29 cellular contexts compared by ENCODE assay signal in the genomic region with DNA sequence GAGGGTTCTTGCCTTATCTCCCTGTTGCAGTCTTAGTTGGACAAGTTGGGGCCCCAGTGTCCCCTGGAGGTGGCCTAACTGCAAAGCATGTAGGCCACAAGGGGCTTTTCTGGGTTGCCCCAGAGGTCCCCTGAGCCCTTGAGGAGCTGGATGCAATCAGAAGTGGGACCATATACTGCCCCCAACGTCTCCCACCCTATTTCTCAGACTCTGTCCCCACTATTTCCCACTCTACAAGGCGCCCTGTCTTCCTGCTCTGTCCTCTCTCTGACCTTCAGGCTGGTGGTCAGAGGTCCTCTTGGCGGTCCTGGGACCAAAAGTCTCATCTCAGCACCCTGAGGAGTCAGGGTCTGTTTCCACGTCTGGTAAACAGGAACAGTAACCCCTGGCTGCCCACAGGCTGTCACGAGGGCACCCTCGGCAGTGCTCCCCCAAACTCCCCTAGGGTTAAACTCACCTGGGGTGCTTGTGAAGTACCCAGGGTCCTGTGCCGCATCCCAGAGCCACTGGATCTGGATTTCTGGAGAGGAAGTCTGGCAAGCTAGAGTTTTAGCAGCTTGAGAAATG. TPM values are rescaled to one million over a fixed set of nuclear protein-coding genes. Genes with fewer than 3 reads are reported as not detected.
A peak's percentile ranks its signal among the peaks of the same experiment; 100 is the strongest.
DNase-seq lines count a peak whose midpoint lies in the region; ATAC-seq, FAIRE-seq and TF ChIP-seq lines count a peak whose summit lies in the region.
"Had no signal": no experiment of that assay in that cellular context is flagged by ENCODE, and none has a peak within 500 bp of the region (broad histone marks: within the 10 kb centered on the region; RNA-seq: fewer than 3 reads in every experiment).

No MANE protein-coding gene starts in this region.

- FAIRE-seq in K562 (lab: Jason Lieb, UNC): no peak
- FAIRE-seq: GM12892 had no signal

- peak overlapping the region; percentile 49; the same call in 1 of the 2 replicates for H2AFZ ChIP-seq in K562 (ENCODE audit: low read depth, low read length)
- H2AFZ ChIP-seq in mammary epithelial cell (ENCODE audit: low read depth, low read length): no peak overlapping the region
- H2AFZ ChIP-seq: GM23338 had no signal

- dilution Hi-C loops in mammary epithelial cell (cut with HindIII; ENCODE audit: low sequenced_read_pairs): no loop called here

- POLR2A ChIA-PET in K562 (lab: Yijun Ruan, JAX) (interaction anchor here (0.7 kb wide), 1 partner anchor 257 kb away, joined by 3 read pairs; no protein-coding TSS in a partner anchor), MCF 10A (lab: Yijun Ruan, JAX) (interaction anchor here (1.7 kb wide), 1 partner anchor 58 kb away, joined by 4 read pairs; no protein-coding TSS in a partner anchor)

- peaks cover 11% of the 10 kb centered on the region for H3K4me1 Mint-ChIP-seq in MCF 10A (ENCODE audit: insufficient read depth, unreplicated experiment)
- H3K4me1 Mint-ChIP-seq: CD14-positive monocyte; CD8-positive, alpha-beta memory T cell; GM23338 had no signal

- peak overlapping the region in 9 of 11 experiments; percentile 37 to 79 (median 69); a peak in 20 of 22 replicates for H3K4me2 ChIP-seq in BLaER1 treated with 17β-estradiol and CSF1 and Interleukin-3, amounts not matched to agents 10 nM and 100 nM
- no peak overlapping the region for H3K4me2 ChIP-seq in K562 (ENCODE audit: insufficient read depth, low read length)
- H3K4me2 ChIP-seq in mammary epithelial cell (ENCODE audit: insufficient read depth, low read depth, low read length): no peak overlapping the region
- H3K4me2 ChIP-seq: GM23338, KMS-11, SK-N-SH had no signal

- WGBS in K562 (ENCODE audit: insufficient coverage, low coverage, missing lambda C conversion rate): 13% methylated on average over 7 of the region's 7 CpGs
- WGBS in esophagus squamous epithelium, 2 donors: 45 to 75% methylated on average over 4 to 7 of the region's 7 CpGs
- WGBS in mammary epithelial cell (ENCODE audit: low coverage, missing lambda C conversion rate): 56% methylated on average over 2 of the region's 7 CpGs

- no peaks in the 10 kb centered on the region for H3K9me1 ChIP-seq in K562 (ENCODE audit: control insufficient read depth, insufficient read depth, low read length)

- BruUV-seq in K562 (replicated peaks; lab: Mats Ljungman, UMichigan) (no TSS peak), mammary epithelial cell (replicated peaks; lab: Mats Ljungman, UMichigan) (no TSS peak), MCF 10A (replicated peaks; lab: Mats Ljungman, UMichigan) (no TSS peak)

- no peak for TF ChIP-seq POLR2A in K562 (conservative IDR thresholded peaks at IDR 0.05)
- no peak for TF ChIP-seq POLR2A in esophagus squamous epithelium (IDR thresholded peaks at IDR 0.05)

- no peak overlapping the region for H3K27ac Mint-ChIP-seq in MCF 10A (ENCODE audit: low read depth, unreplicated experiment)
- H3K27ac Mint-ChIP-seq: HFFc6 had no signal

- H3K4me3 Mint-ChIP-seq in MCF 10A (ENCODE audit: unreplicated experiment): no peak overlapping the region
- H3K4me3 Mint-ChIP-seq: CD14-positive monocyte, GM23338, HFFc6 had no signal

- H3K4me1 ChIP-seq in BLaER1 treated with 17β-estradiol and CSF1 and Interleukin-3, amounts not matched to agents 10 nM and 100 nM: peaks cover 8 to 25% (median 17%) of the 10 kb centered on the region in 10 experiments; a peak in 18 of 20 replicates
- H3K4me1 ChIP-seq in K562 (replicated peaks in 1 of 2; ENCODE audit: control insufficient read depth in 2 of 2, insufficient read depth in 2 of 2, low read length in 2 of 2): peaks cover 4 to 7% of the 10 kb centered on the region in 2 experiments; a peak in 3 of 5 replicates
- H3K4me1 ChIP-seq in esophagus squamous epithelium: peaks cover 20 to 48% (median 35%) of the 10 kb centered on the region in 3 donors
- H3K4me1 ChIP-seq in mammary epithelial cell (ENCODE audit: insufficient read depth, low read length): peaks cover 22% of the 10 kb centered on the region
- H3K4me1 ChIP-seq in tibial artery: no peaks in the 10 kb centered on the region
- H3K4me1 ChIP-seq: HAP-1, Peyer's patch had no signal

- H3K9me3 Mint-ChIP-seq in MCF 10A (ENCODE audit: unreplicated experiment): no peaks in the 10 kb centered on the region
- H3K9me3 Mint-ChIP-seq: CD14-positive monocyte; CD8-positive, alpha-beta memory T cell; GM23338; HFFc6 had no signal

- H3K27me3 Mint-ChIP-seq in MCF 10A (ENCODE audit: insufficient read depth, unreplicated experiment): peaks cover under 1% of the 10 kb centered on the region

- no peak overlapping the region for H3K4me3 ChIP-seq in BLaER1 treated with 17β-estradiol and CSF1 and Interleukin-3, amounts not matched to agents 10 nM and 100 nM
- H3K4me3 ChIP-seq in K562: no peak overlapping the region
- no peak overlapping the region for H3K4me3 ChIP-seq in esophagus squamous epithelium
- H3K4me3 ChIP-seq in mammary epithelial cell (replicated peaks in 1 of 3; ENCODE audit: insufficient read depth in 1 of 3, low read depth in 2 of 3, low read length in 3 of 3): no peak overlapping the region
- H3K4me3 ChIP-seq in tibial artery: no peak overlapping the region
- H3K4me3 ChIP-seq: GM23338, HAP-1, Peyer's patch had no signal

- H3K9me3 ChIP-seq in BLaER1 treated with 17β-estradiol and CSF1 and Interleukin-3, amounts not matched to agents 10 nM and 100 nM (replicated peaks in 1 of 11): no peaks in the 10 kb centered on the region
- H3K9me3 ChIP-seq in K562 (replicated peaks; ENCODE audit: control insufficient read depth, insufficient read depth, low read depth, low read length): no peaks in the 10 kb centered on the region
- no peaks in the 10 kb centered on the region for H3K9me3 ChIP-seq in esophagus squamous epithelium
- no peaks in the 10 kb centered on the region for H3K9me3 ChIP-seq in mammary epithelial cell (replicated peaks; ENCODE audit: insufficient read depth, low read length)
- H3K9me3 ChIP-seq in tibial artery: no peaks in the 10 kb centered on the region
- H3K9me3 ChIP-seq: HAP-1, Peyer's patch, SK-N-SH had no signal

- H3K36me3 ChIP-seq in BLaER1 treated with 17β-estradiol and CSF1 and Interleukin-3, amounts not matched to agents 10 nM and 100 nM: no peaks in the 10 kb centered on the region
- no peaks in the 10 kb centered on the region for H3K36me3 ChIP-seq in K562 (ENCODE audit: control insufficient read depth, insufficient read depth, low read length)
- no peaks in the 10 kb centered on the region for H3K36me3 ChIP-seq in esophagus squamous epithelium
- no peaks in the 10 kb centered on the region for H3K36me3 ChIP-seq in mammary epithelial cell (ENCODE audit: insufficient read depth, low read length)
- no peaks in the 10 kb centered on the region for H3K36me3 ChIP-seq in tibial artery
- H3K36me3 ChIP-seq: HAP-1, Peyer's patch had no signal

- TF ChIP-seq CTCF in K562 (IDR thresholded peaks at IDR 0.05 in 2 of 3, conservative IDR thresholded peaks at IDR 0.05 in 1 of 3; ENCODE audit: insufficient read depth in 2 of 3, low read depth in 1 of 3, low read length in 3 of 3) (no peak), esophagus squamous epithelium (IDR thresholded peaks at IDR 0.05) (no peak), mammary epithelial cell (conservative IDR thresholded peaks at IDR 0.05 in 1 of 2, IDR thresholded peaks at IDR 0.05 in 1 of 2; ENCODE audit: extremely low read depth in 1 of 2, insufficient read depth in 1 of 2, low read depth in 1 of 2, low read length in 2 of 2) (no peak), tibial artery (IDR thresholded peaks at IDR 0.05) (no peak), MCF 10A (IDR thresholded peaks at IDR 0.05; ENCODE audit: unreplicated experiment) (no peak)

- H3K9ac ChIP-seq in BLaER1 treated with 17β-estradiol and CSF1 and Interleukin-3, amounts not matched to agents 10 nM and 100 nM: peak overlapping the region in 4 of 11 experiments; percentile 8 to 38 (median 31); a peak in 5 of 22 replicates
- no peak overlapping the region; a peak in 1 of 4 replicates for H3K9ac ChIP-seq in K562 (ENCODE audit: insufficient read depth in 1 of 2, low read depth in 2 of 2, low read length in 2 of 2)
- no peak overlapping the region for H3K9ac ChIP-seq in mammary epithelial cell (ENCODE audit: insufficient read depth, low read length)
- H3K9ac ChIP-seq: KMS-11, SK-N-SH had no signal

- no peak for TF ChIP-seq RAD21 in K562 (CRISPR knock-in tag; conservative IDR thresholded peaks at IDR 0.05 in 1 of 2, IDR thresholded peaks at IDR 0.05 in 1 of 2)

- H3K27me3 ChIP-seq in BLaER1 treated with 17β-estradiol and CSF1 and Interleukin-3, amounts not matched to agents 10 nM and 100 nM: no peaks in the 10 kb centered on the region
- peaks cover 1 to 2% of the 10 kb centered on the region in 2 experiments; a peak in 1 of 5 replicates for H3K27me3 ChIP-seq in K562 (ENCODE audit: control insufficient read depth in 2 of 2, insufficient read depth in 2 of 2, low read length in 2 of 2)
- no peaks in the 10 kb centered on the region for H3K27me3 ChIP-seq in esophagus squamous epithelium
- no peaks in the 10 kb centered on the region for H3K27me3 ChIP-seq in mammary epithelial cell (ENCODE audit: insufficient read depth, low read length)
- no peaks in the 10 kb centered on the region for H3K27me3 ChIP-seq in tibial artery
- H3K27me3 ChIP-seq: Peyer's patch had no signal

- CTCF ChIA-PET in K562 (lab: Yijun Ruan, JAX; ENCODE audit: low intra/inter-chr PET ratio): interaction anchor here (0.6 kb wide), 1 partner anchor 422 kb away, joined by 3 read pairs; no protein-coding TSS in a partner anchor
- CTCF ChIA-PET in mammary epithelial cell (lab: Charles Lee; ENCODE audit: low non-redundant PET): no interaction called here
- CTCF ChIA-PET in MCF 10A (lab: Yijun Ruan, JAX): interaction anchor here (0.6 to 20.7 kb wide), 10 partner anchors 13 to 262 kb away, joined by 3 to 808 read pairs (median 6); partner anchors contain the start of genes KCNC4 and LAMTOR5

- intact Hi-C loops in K562 (cut with micrococcal nuclease) (loop anchor here (10.0 kb wide), 1 partner anchor 411 kb away; no protein-coding TSS in a partner anchor), esophagus squamous epithelium (cut with DNase I) (no loop called here), posterior vena cava (cut with DNase I) (no loop called here), mammary epithelial cell (cut with micrococcal nuclease) (no loop called here), tibial artery (cut with DNase I; ENCODE audit: low total_unique reads) (no loop called here), MCF 10A (cut with micrococcal nuclease) (no loop called here)

- DNase-seq in K562 (ENCODE audit: extremely low read depth in 1 of 4, low spot score in 3 of 4): peak in 1 of 4 experiments; percentile 54
- DNase-seq in esophagus squamous epithelium (lab: John Stamatoyannopoulos, UW): no peak
- DNase-seq in posterior vena cava (ENCODE audit: low spot score): peak; percentile 64
- DNase-seq in mammary epithelial cell: no peak
- DNase-seq in tibial artery: no peak
- DNase-seq in MCF 10A (ENCODE audit: unreplicated experiment): no peak
- DNase-seq: Calu3; CD8-positive, alpha-beta memory T cell; DMS79 treated with DMSO at 0.1 percent for 48 hours; HFFc6; IMR-90; NCI-H1092 treated with DMSO at 0.1 percent for 48 hours; NCI-H1436; NCI-H187; NCI-H2081 treated with DMSO at 0.1 percent for 48 hours; NCI-H226; NCI-H510A; OCI-M1; Peyer's patch; SK-N-SH; SW 1271 had no signal

- H3K79me2 ChIP-seq in K562 (ENCODE audit: control insufficient read depth, insufficient read depth, low read length): no peaks in the 10 kb centered on the region
- H3K79me2 ChIP-seq in mammary epithelial cell (ENCODE audit: insufficient read depth, low read length): no peaks in the 10 kb centered on the region

- H4K20me1 ChIP-seq in BLaER1 treated with 17β-estradiol and CSF1 and Interleukin-3, amounts not matched to agents 10 nM and 100 nM: no peaks in the 10 kb centered on the region
- H4K20me1 ChIP-seq in K562 (replicated peaks; ENCODE audit: control insufficient read depth, insufficient read depth, low read length) (peaks cover 3% of the 10 kb centered on the region; the same call in 1 of the 2 replicates), mammary epithelial cell (ENCODE audit: insufficient read depth, low read length) (no peaks in the 10 kb centered on the region)

- H3K36me3 Mint-ChIP-seq in MCF 10A (ENCODE audit: insufficient read depth, unreplicated experiment): no peaks in the 10 kb centered on the region
- H3K36me3 Mint-ChIP-seq: CD14-positive monocyte; CD8-positive, alpha-beta memory T cell had no signal

- ATAC-seq in K562 (peak; percentile 61), GM21367 (IDR thresholded peaks at IDR 0.05; ENCODE audit: unreplicated experiment) (no peak)

- in situ Hi-C loops in K562 (cut with MboI): no loop called here
- in situ Hi-C loops in mammary epithelial cell (cut with MboI; ENCODE audit: low sequenced_read_pairs in 2 of 2): no loop called here

- no peak overlapping the region for H3K27ac ChIP-seq in BLaER1 treated with 17β-estradiol and CSF1 and Interleukin-3, amounts not matched to agents 10 nM and 100 nM
- H3K27ac ChIP-seq in K562 (ENCODE audit: extremely low read depth, low read depth, low read length): no peak overlapping the region
- H3K27ac ChIP-seq in esophagus squamous epithelium: peak overlapping the region; percentile 77 to 85 (median 80)
- H3K27ac ChIP-seq in mammary epithelial cell (ENCODE audit: insufficient read depth, low read depth, low read length): no peak overlapping the region
- no peak overlapping the region for H3K27ac ChIP-seq in tibial artery
- H3K27ac ChIP-seq: KMS-11, Peyer's patch had no signal

- TF ChIP-seq EP300 in K562 (IDR thresholded peaks at IDR 0.05; ENCODE audit: low read length): no peak

RNA-seq across cellular contexts. Expression of gene PROK1, which starts 14.9 kb away (rescaled TPM):
- total RNA-seq in K562 (2011; cell fraction: chromatin; rRNA removed; ENCODE audit: low replicate concordance): not detected in 2 replicates
- total RNA-seq in K562 (2011; cell fraction: nucleolus; rRNA removed): not detected in 2 replicates
- total RNA-seq in K562 (2011; cell fraction: nucleoplasm; rRNA removed): not detected in 2 replicates
- total RNA-seq in K562 (2014; rRNA removed): not detected in 2 replicates
- not detected in 2 replicates for total RNA-seq in K562 (2014; rRNA removed; fragmentation: Illumina TruSeq; extraction: Trizol)
- not detected in 2 replicates for total RNA-seq in K562 (2015; rRNA removed; fragmentation: Illumina TruSeq; extraction: Trizol)
- not detected in 2 replicates for total RNA-seq in K562 (2021)
- 0.09 TPM in 1 of 2 replicates, not detected in the other for polyA plus RNA-seq in K562 (2011; rRNA removed)
- polyA plus RNA-seq in K562 (2011; cell fraction: cytosol; rRNA removed): 0.04 and 0.16 TPM in 2 replicates
- 0.10 and 0.11 TPM in 2 replicates for polyA plus RNA-seq in K562 (2011; cell fraction: nucleus; rRNA removed)
- polyA plus RNA-seq in K562 (2012): not detected in 2 replicates
- not detected in 2 replicates for polyA plus RNA-seq in K562 (2014; fragmentation: Illumina TruSeq; extraction: Trizol)
- not detected for polyA plus RNA-seq in K562 (2014; fragmentation: Nextera tagmentation; extraction: Ambion mirVana)
- 0.15 TPM in 1 of 2 replicates, not detected in the other for polyA plus RNA-seq in K562 (2014; rRNA removed)
- not detected in 2 replicates for polyA minus RNA-seq in K562 (2011; rRNA and poly(A)+ RNA removed)
- polyA minus RNA-seq in K562 (2011; cell fraction: cytosol; rRNA and poly(A)+ RNA removed): not detected in 2 replicates
- polyA minus RNA-seq in K562 (2011; cell fraction: nucleus; rRNA and poly(A)+ RNA removed): not detected in 2 replicates
- 1 to 10 TPM in 1 of 4 donors, under 1 TPM in 1, not detected in 2; 0.35 to 2.3 TPM for total RNA-seq in esophagus squamous epithelium
- under 1 TPM in 1 of 2 donors, not detected in 1; 0.32 TPM for total RNA-seq in posterior vena cava
- total RNA-seq in mammary epithelial cell: not detected
- not detected for polyA plus RNA-seq in mammary epithelial cell
- polyA minus RNA-seq in mammary epithelial cell: not detected
- total RNA-seq in MCF 10A (2022): not detected in 2 replicates
- total RNA-seq: A673; Calu3; CD8-positive, alpha-beta memory T cell; GM23338; HFFc6; IMR-90; Peyer's patch had no signal
- polyA plus RNA-seq: CD14-positive monocyte; CD8-positive, alpha-beta memory T cell; GM23338; IMR-90; SK-N-SH had no signal

RNA-seq across cellular contexts. Expression of gene KCNA10, which starts 53.1 kb away (rescaled TPM):
- not detected in 2 replicates for total RNA-seq in K562 (2011; cell fraction: chromatin; rRNA removed; ENCODE audit: low replicate concordance)
- total RNA-seq in K562 (2011; cell fraction: nucleolus; rRNA removed): not detected in 2 replicates
- not detected in 2 replicates for total RNA-seq in K562 (2011; cell fraction: nucleoplasm; rRNA removed)
- not detected in 2 replicates for total RNA-seq in K562 (2014; rRNA removed)
- total RNA-seq in K562 (2014; rRNA removed; fragmentation: Illumina TruSeq; extraction: Trizol): not detected in 2 replicates
- total RNA-seq in K562 (2015; rRNA removed; fragmentation: Illumina TruSeq; extraction: Trizol): not detected in 2 replicates
- not detected in 2 replicates for total RNA-seq in K562 (2021)
- not detected in 2 replicates for polyA plus RNA-seq in K562 (2011; rRNA removed)
- polyA plus RNA-seq in K562 (2011; cell fraction: cytosol; rRNA removed): not detected in 2 replicates
- polyA plus RNA-seq in K562 (2011; cell fraction: nucleus; rRNA removed): not detected in 2 replicates
- not detected in 2 replicates for polyA plus RNA-seq in K562 (2012)
- polyA plus RNA-seq in K562 (2014; fragmentation: Illumina TruSeq; extraction: Trizol): not detected in 2 replicates
- polyA plus RNA-seq in K562 (2014; fragmentation: Nextera tagmentation; extraction: Ambion mirVana): not detected
- not detected in 2 replicates for polyA plus RNA-seq in K562 (2014; rRNA removed)
- not detected in 2 replicates for polyA minus RNA-seq in K562 (2011; rRNA and poly(A)+ RNA removed)
- not detected in 2 replicates for polyA minus RNA-seq in K562 (2011; cell fraction: cytosol; rRNA and poly(A)+ RNA removed)
- not detected in 2 replicates for polyA minus RNA-seq in K562 (2011; cell fraction: nucleus; rRNA and poly(A)+ RNA removed)
- not detected for total RNA-seq in esophagus squamous epithelium
- total RNA-seq in posterior vena cava: not detected
- not detected for total RNA-seq in mammary epithelial cell
- polyA plus RNA-seq in mammary epithelial cell: not detected
- not detected for polyA minus RNA-seq in mammary epithelial cell
- not detected in 2 replicates for total RNA-seq in MCF 10A (2022)
- total RNA-seq: A673; Calu3; CD8-positive, alpha-beta memory T cell; GM23338; HFFc6; IMR-90; Peyer's patch had no signal
- polyA plus RNA-seq: CD14-positive monocyte; CD8-positive, alpha-beta memory T cell; GM23338; IMR-90; SK-N-SH had no signal

RNA-seq across cellular contexts. Expression of gene LAMTOR5, which starts 58.4 kb away (rescaled TPM):
- total RNA-seq in K562 (2011; cell fraction: chromatin; rRNA removed; ENCODE audit: low replicate concordance): 40.9 and 52.1 TPM in 2 replicates
- 63.2 and 70.9 TPM in 2 replicates for total RNA-seq in K562 (2011; cell fraction: nucleolus; rRNA removed)
- total RNA-seq in K562 (2011; cell fraction: nucleoplasm; rRNA removed): 77.4 and 94.5 TPM in 2 replicates
- 191 and 206 TPM in 2 replicates for total RNA-seq in K562 (2014; rRNA removed)
- 123 and 130 TPM in 2 replicates for total RNA-seq in K562 (2014; rRNA removed; fragmentation: Illumina TruSeq; extraction: Trizol)
- total RNA-seq in K562 (2015; rRNA removed; fragmentation: Illumina TruSeq; extraction: Trizol): 107 and 118 TPM in 2 replicates
- 169 and 198 TPM in 2 replicates for total RNA-seq in K562 (2021)
- polyA plus RNA-seq in K562 (2011; rRNA removed): 537 and 538 TPM in 2 replicates
- 530 and 732 TPM in 2 replicates for polyA plus RNA-seq in K562 (2011; cell fraction: cytosol; rRNA removed)
- polyA plus RNA-seq in K562 (2011; cell fraction: nucleus; rRNA removed): 174 and 259 TPM in 2 replicates
- polyA plus RNA-seq in K562 (2012): 318 and 451 TPM in 2 replicates
- polyA plus RNA-seq in K562 (2014; fragmentation: Illumina TruSeq; extraction: Trizol): 229 and 241 TPM in 2 replicates
- polyA plus RNA-seq in K562 (2014; fragmentation: Nextera tagmentation; extraction: Ambion mirVana): 100 to 1,000 TPM; 648 to 712 TPM
- polyA plus RNA-seq in K562 (2014; rRNA removed): 320 and 438 TPM in 2 replicates
- polyA minus RNA-seq in K562 (2011; rRNA and poly(A)+ RNA removed): 150 and 153 TPM in 2 replicates
- 52.8 and 60.1 TPM in 2 replicates for polyA minus RNA-seq in K562 (2011; cell fraction: cytosol; rRNA and poly(A)+ RNA removed)
- polyA minus RNA-seq in K562 (2011; cell fraction: nucleus; rRNA and poly(A)+ RNA removed): 27.1 and 59.8 TPM in 2 replicates
- 100 to 1,000 TPM in 2 of 4 donors, 10 to 100 TPM in 2; 31.6 to 113 (median 99.1) TPM for total RNA-seq in esophagus squamous epithelium
- total RNA-seq in posterior vena cava: 10 to 100 TPM; 87.4 to 91.5 TPM
- total RNA-seq in mammary epithelial cell: 100 to 1,000 TPM in 1 of 2 donors, 10 to 100 TPM in 1; 75.5 to 106 TPM
- polyA plus RNA-seq in mammary epithelial cell: 319 TPM
- 69.8 TPM for polyA minus RNA-seq in mammary epithelial cell
- 111 and 127 TPM in 2 replicates for total RNA-seq in MCF 10A (2022)

Comparison
In these comparisons a context has a peak if more than half of its experiments do, and no peak if none do; other contexts are left out.
1. H3K27ac ChIP-seq: peak in esophagus squamous epithelium (4 of 4); none in BLaER1 treated with 17β-estradiol and CSF1 and Interleukin-3, amounts not matched to agents 10 nM and 100 nM (0 of 11), K562 (single experiment), mammary epithelial cell (single experiment) and tibial artery (0 of 2).
2. H3K4me2 ChIP-seq: peak in BLaER1 treated with 17β-estradiol and CSF1 and Interleukin-3, amounts not matched to agents 10 nM and 100 nM (9 of 11); none in K562 (single experiment) and mammary epithelial cell (single experiment).